ENCODE assay signal across 8 cellular contexts in the genomic region with DNA sequence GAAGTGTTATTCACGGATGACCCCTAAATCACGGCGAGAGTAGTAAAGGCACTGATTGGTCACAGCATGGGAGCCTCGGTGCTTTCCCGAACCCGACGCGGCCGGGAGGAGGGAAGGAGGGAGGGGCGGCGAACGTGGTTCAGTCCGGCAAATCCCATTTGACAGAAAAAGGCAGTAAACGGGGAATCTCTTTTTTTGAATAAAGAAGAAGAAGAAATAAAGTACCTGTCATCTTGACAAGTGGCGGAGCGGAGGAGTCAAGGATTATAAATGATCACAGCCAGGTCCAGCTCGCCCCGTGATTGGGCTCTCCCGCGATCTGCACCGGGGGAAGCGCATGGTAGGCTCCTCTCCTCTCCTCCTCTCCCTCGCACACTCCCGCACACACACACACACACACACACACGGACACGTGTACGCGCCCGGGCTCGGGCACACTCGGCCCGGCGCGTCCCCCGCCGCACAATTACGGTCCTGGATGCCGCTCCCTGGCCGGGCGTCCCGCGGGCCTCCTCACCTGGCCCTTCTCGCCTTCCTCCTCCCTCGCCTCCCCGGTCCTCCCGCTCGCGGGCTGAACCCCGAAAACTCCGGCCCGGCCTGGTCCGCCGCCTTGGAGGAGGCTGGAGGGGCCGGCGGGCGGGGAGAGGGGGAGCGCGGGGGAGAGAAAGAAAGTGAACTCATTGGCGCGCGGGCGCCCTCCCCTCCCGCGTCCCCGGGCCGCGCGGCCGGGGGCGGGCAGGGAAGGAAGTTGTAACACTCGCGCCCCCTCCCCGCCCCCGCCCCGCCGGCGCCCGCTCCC.
DNase-seq lines count a peak whose midpoint lies in the region; ATAC-seq and TF ChIP-seq lines count a peak whose summit lies in the region.

No MANE protein-coding gene starts in this region.

- no peaks in the 10 kb centered on the region for H3K36me3 ChIP-seq in sigmoid colon

- WGBS in adipose tissue, 3 donors: 0 to 1% (median 0%) methylated on average over 55 to 73 of the region's 78 CpGs
- WGBS in sigmoid colon, 2 donors: 1% methylated on average over 77 to 78 of the region's 78 CpGs

- POLR2A ChIA-PET in GM10248 (lab: Yijun Ruan, JAX): no interaction called here

- ATAC-seq in GM18868 (IDR thresholded peaks at IDR 0.05; ENCODE audit: unreplicated experiment) (peak; percentile 41), GM18873 (IDR thresholded peaks at IDR 0.05; ENCODE audit: low FRiP score, unreplicated experiment) (no peak)

- TF ChIP-seq POLR2A in sigmoid colon (IDR thresholded peaks at IDR 0.05): no peak

- H3K9me3 ChIP-seq in sigmoid colon: no peaks in the 10 kb centered on the region

- H3K27me3 ChIP-seq in sigmoid colon: peaks cover 0 to 47% (median 39%) of the 10 kb centered on the region in 3 donors

- DNase-seq in AG20443 (ENCODE audit: low spot score) (peak; percentile 74), NCI-H146 treated with DMSO at 0.1 percent for 48 hours (lab: John Stamatoyannopoulos, UW; ENCODE audit: unreplicated experiment) (peak; percentile 77), iPS DF 4.7 (ENCODE audit: extremely low read depth, low spot score) (peak; percentile 36), sigmoid colon (no peak), GM10248 (ENCODE audit: extremely low spot score) (no peak)

- CTCF ChIA-PET in GM10248 (lab: Yijun Ruan, JAX): no interaction called here

- intact Hi-C loops in sigmoid colon (cut with DNase I): loop anchor here (2.0 to 10.0 kb wide), 4 partner anchors 61 to 773 kb away; a partner anchor contains a TSS

- peaks cover 2 to 23% (median 21%) of the 10 kb centered on the region in 4 donors for H3K4me1 ChIP-seq in sigmoid colon

- H3K27ac ChIP-seq in adipose tissue (ENCODE audit: low read depth, low read length) (peak overlapping the region; percentile 77), sigmoid colon (peak overlapping the region; percentile 60 to 73 (median 65))

- peak overlapping the region; percentile 59 to 84 (median 78) for H3K4me3 ChIP-seq in sigmoid colon

- TF ChIP-seq CTCF in sigmoid colon (IDR thresholded peaks at IDR 0.05): no peak
- no peak for TF ChIP-seq CTCF in GM10248 (IDR thresholded peaks at IDR 0.05; ENCODE audit: control extremely low read depth, extremely low read depth, low read depth, missing control alignments)

- no peak for TF ChIP-seq EP300 in sigmoid colon (IDR thresholded peaks at IDR 0.05)

Comparison
In these comparisons a context has a peak if more than half of its experiments do, and no peak if none do; other contexts are left out.
1. DNase-seq: peak in AG20443 (single experiment), NCI-H146 treated with DMSO at 0.1 percent for 48 hours (single experiment) and iPS DF 4.7 (single experiment); none in sigmoid colon (single experiment) and GM10248 (single experiment).